9 cellular contexts compared by ENCODE assay signal in the genomic region with DNA sequence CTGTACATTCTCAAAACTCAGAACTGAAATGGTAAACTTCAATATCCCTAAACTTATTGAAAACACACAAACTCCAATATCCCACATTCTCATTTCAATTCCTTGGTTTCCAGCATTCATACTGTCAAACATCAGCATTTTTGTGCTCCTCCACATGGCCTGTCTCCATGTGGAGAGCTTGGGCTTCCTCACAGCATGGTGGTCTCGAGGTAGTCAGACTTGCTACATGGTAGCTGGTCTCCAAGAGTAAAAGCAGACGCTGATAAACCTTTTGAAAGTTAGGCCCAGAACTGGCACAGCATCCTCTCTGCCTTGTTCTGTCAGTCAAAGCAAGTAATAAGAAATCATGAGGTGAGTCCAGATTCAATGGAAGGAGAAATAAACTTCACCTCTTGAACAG.
DNase-seq lines count a peak whose midpoint lies in the region; TF ChIP-seq lines count a peak whose summit lies in the region.
"Had no signal": no experiment of that assay in that cellular context is flagged by ENCODE, and none has a peak within 500 bp of the region (broad histone marks: within the 10 kb centered on the region; RNA-seq: fewer than 3 reads in every experiment).

No MANE protein-coding gene starts in this region.

- H3K79me2 ChIP-seq in H9 (ENCODE audit: insufficient read depth, low read length) = no peaks in the 10 kb centered on the region

- TF ChIP-seq POLR2A in esophagus squamous epithelium (IDR thresholded peaks at IDR 0.05) (no peak), spleen (IDR thresholded peaks at IDR 0.05) (no peak)

- no peaks in the 10 kb centered on the region for H3K27me3 Mint-ChIP-seq in activated CD4-positive, alpha-beta memory T cell treated with anti-CD3 and anti-CD28 coated beads, Interleukin-2, amount 10 ng/mL, durations not matched to agents 7 days and 5 days
- peaks cover 2% of the 10 kb centered on the region; the same call in 1 of the 2 replicates for H3K27me3 Mint-ChIP-seq in H9 (ENCODE audit: low read depth)

- no peak overlapping the region for H3T11ph ChIP-seq in H9 (ENCODE audit: low read length)

- H4K8ac ChIP-seq in H9 (replicated peaks; ENCODE audit: insufficient read length, low read depth, low read length) = no peak overlapping the region

- CTCF ChIA-PET in activated CD4-positive, alpha-beta memory T cell treated with anti-CD3 and anti-CD28 coated beads, Interleukin-2, amount 10 ng/mL, durations not matched to agents 7 days and 5 days (lab: Charles Lee) = interaction anchor here (0.6 to 4.2 kb wide), 7 partner anchors 16 to 194 kb away, joined by 3 to 31 read pairs (median 5); a partner anchor contains a TSS

- DNase-seq in activated CD4-positive, alpha-beta memory T cell treated with anti-CD3 and anti-CD28 coated beads, Interleukin-2, amount 10 ng/mL, durations not matched to agents 7 days and 5 days = no peak
- DNase-seq in esophagus squamous epithelium (lab: John Stamatoyannopoulos, UW) (no peak), spleen (no peak), NCI-H1417 treated with DMSO at 0.1 percent for 48 hours (lab: John Stamatoyannopoulos, UW) (no peak), mesenteric fat pad (ENCODE audit: low spot score) (no peak), H9 (no peak)
- DNase-seq: MM.1S had no signal

- H2BK12ac ChIP-seq in H9 (ENCODE audit: insufficient read length, low read depth, low read length) = no peak overlapping the region

- no peak overlapping the region for H3K23ac ChIP-seq in H9 (ENCODE audit: insufficient read length, low read depth, low read length)

- H3K4me1 ChIP-seq in HUES6 (ENCODE audit: control insufficient read depth, insufficient read depth, low read length) (peaks cover 6% of the 10 kb centered on the region; the same call in 1 of the 2 replicates), esophagus squamous epithelium (peaks cover 20 to 65% (median 23%) of the 10 kb centered on the region in 3 donors), spleen (peaks cover 30 to 69% (median 59%) of the 10 kb centered on the region in 6 donors), H9 (ENCODE audit: insufficient read depth, low read length) (peaks cover 8% of the 10 kb centered on the region)

- H3K36me3 Mint-ChIP-seq in activated CD4-positive, alpha-beta memory T cell treated with anti-CD3 and anti-CD28 coated beads, Interleukin-2, amount 10 ng/mL, durations not matched to agents 7 days and 5 days (ENCODE audit: low read depth) = peaks cover 20% of the 10 kb centered on the region
- H3K36me3 Mint-ChIP-seq in H9 (ENCODE audit: insufficient read depth in 1 of 3, low read depth in 3 of 3) = peaks cover 0 to 3% (median 0%) of the 10 kb centered on the region in 3 experiments; a peak in 1 of 7 replicates
- H3K36me3 Mint-ChIP-seq: brain had no signal

- H3K4me2 ChIP-seq in H9 (ENCODE audit: insufficient read depth, insufficient read length, low read length) = no peak overlapping the region

- TF ChIP-seq CTCF in esophagus squamous epithelium (IDR thresholded peaks at IDR 0.05) (no peak), spleen (IDR thresholded peaks at IDR 0.05 in 8 of 11, conservative IDR thresholded peaks at IDR 0.05 in 3 of 11) (no peak), H9 (conservative IDR thresholded peaks at IDR 0.05) (no peak)

- peak overlapping the region; percentile 92 for H3K27ac Mint-ChIP-seq in activated CD4-positive, alpha-beta memory T cell treated with anti-CD3 and anti-CD28 coated beads, Interleukin-2, amount 10 ng/mL, durations not matched to agents 7 days and 5 days
- no peak overlapping the region for H3K27ac Mint-ChIP-seq in H9

- H2BK120ac ChIP-seq in H9 (ENCODE audit: low read depth, low read length, poor library complexity, severe bottlenecking) = no peak overlapping the region

- WGBS in esophagus squamous epithelium, 2 donors = 93 to 100% methylated on average over 2 of the region's 2 CpGs
- 96 to 100% (median 97%) methylated on average over 2 of the region's 2 CpGs for WGBS in spleen, 5 donors
- WGBS in H9 (ENCODE audit: extremely low coverage, insufficient read length, low lambda C conversion rate) = no CpG with 5 or more reads among the region's 2 CpGs

- no peaks in the 10 kb centered on the region for H4K20me1 ChIP-seq in H9 (ENCODE audit: control insufficient read depth, insufficient read depth, insufficient read length)

- no peak overlapping the region for H2BK20ac ChIP-seq in H9 (ENCODE audit: low read depth, low read length, poor library complexity, severe bottlenecking)

- H3K9me3 ChIP-seq in HUES6 (ENCODE audit: control insufficient read depth, insufficient read depth, low read depth, low read length) (peaks cover 9% of the 10 kb centered on the region; the same call in 1 of the 2 replicates), esophagus squamous epithelium (no peaks in the 10 kb centered on the region), spleen (no peaks in the 10 kb centered on the region), H9 (ENCODE audit: control insufficient read depth, low read depth, low read length) (no peaks in the 10 kb centered on the region)

- H3K4me3 Mint-ChIP-seq in activated CD4-positive, alpha-beta memory T cell treated with anti-CD3 and anti-CD28 coated beads, Interleukin-2, amount 10 ng/mL, durations not matched to agents 7 days and 5 days = no peak overlapping the region
- no peak overlapping the region for H3K4me3 Mint-ChIP-seq in H9
- H3K4me3 Mint-ChIP-seq: brain had no signal

- H2BK5ac ChIP-seq in H9 (ENCODE audit: insufficient read length, low read length) = no peak overlapping the region

- H3K79me1 ChIP-seq in H9 (ENCODE audit: insufficient read depth, low read depth, low read length, poor library complexity, severe bottlenecking) = no peaks in the 10 kb centered on the region

- no peak overlapping the region for H3K14ac ChIP-seq in H9 (ENCODE audit: insufficient read depth, low read length)

- peak overlapping the region; percentile 39; the same call in 1 of the 2 replicates for H3K27ac ChIP-seq in HUES6 (ENCODE audit: low read depth, low read length)
- peak overlapping the region in 3 of 4 donors; percentile 71 to 85 (median 73) for H3K27ac ChIP-seq in esophagus squamous epithelium
- peak overlapping the region; percentile 77 to 94 (median 87) for H3K27ac ChIP-seq in spleen
- no peak overlapping the region for H3K27ac ChIP-seq in H9 (ENCODE audit: insufficient read length, low read depth, low read length)

- H2AFZ ChIP-seq in H9 (ENCODE audit: low read length) = no peak overlapping the region

- H3K4me3 ChIP-seq in HUES6 (ENCODE audit: low read depth, low read length) (no peak overlapping the region), esophagus squamous epithelium (no peak overlapping the region), spleen (no peak overlapping the region)

- H3K9me3 Mint-ChIP-seq in activated CD4-positive, alpha-beta memory T cell treated with anti-CD3 and anti-CD28 coated beads, Interleukin-2, amount 10 ng/mL, durations not matched to agents 7 days and 5 days = no peaks in the 10 kb centered on the region
- peaks cover 0 to 3% of the 10 kb centered on the region in 2 experiments; a peak in 3 of 5 replicates for H3K9me3 Mint-ChIP-seq in H9

- H3K27me3 ChIP-seq in HUES6 (ENCODE audit: control insufficient read depth, insufficient read depth, low read length) (no peaks in the 10 kb centered on the region), esophagus squamous epithelium (no peaks in the 10 kb centered on the region), spleen (replicated peaks in 1 of 7) (no peaks in the 10 kb centered on the region), H9 (ENCODE audit: insufficient read depth, low read length) (peaks cover 2% of the 10 kb centered on the region; the same call in 1 of the 2 replicates)

- no peak overlapping the region for H3K18ac ChIP-seq in H9 (ENCODE audit: insufficient read length, low read depth, low read length)

- no peak overlapping the region for H4K91ac ChIP-seq in H9 (ENCODE audit: insufficient read length, low read depth, low read length)

- intact Hi-C loops in esophagus squamous epithelium (cut with DNase I) = no loop called here
- intact Hi-C loops in spleen (cut with DNase I; ENCODE audit: low total_unique reads) = loop anchor here (10.0 kb wide), 1 partner anchor 49 kb away; no protein-coding TSS in a partner anchor

- no peak overlapping the region for H2AK5ac ChIP-seq in H9 (ENCODE audit: insufficient read length, low read length)

- H3K56ac ChIP-seq in H9 (ENCODE audit: insufficient read length, low read depth, low read length) = no peak overlapping the region

- H3K23me2 ChIP-seq in H9 (ENCODE audit: insufficient read length, low read depth, low read length, poor library complexity, severe bottlenecking) = no peaks in the 10 kb centered on the region

- H4K5ac ChIP-seq in H9 (ENCODE audit: insufficient read length, low read depth, low read length) = no peak overlapping the region

- H3K4me1 Mint-ChIP-seq in activated CD4-positive, alpha-beta memory T cell treated with anti-CD3 and anti-CD28 coated beads, Interleukin-2, amount 10 ng/mL, durations not matched to agents 7 days and 5 days = peaks cover 64% of the 10 kb centered on the region
- H3K4me1 Mint-ChIP-seq in H9 = peaks cover 5 to 13% of the 10 kb centered on the region in 2 experiments
- H3K4me1 Mint-ChIP-seq: brain had no signal

- H3K36me3 ChIP-seq in HUES6 (ENCODE audit: control insufficient read depth, insufficient read depth, low read length) (no peaks in the 10 kb centered on the region), esophagus squamous epithelium (no peaks in the 10 kb centered on the region), spleen (peaks cover 0 to 2% (median 0%) of the 10 kb centered on the region in 6 donors)

- H3K9ac ChIP-seq in HUES6 (ENCODE audit: low read length) (no peak overlapping the region), H9 (ENCODE audit: extremely low read depth, insufficient read length, low read length) (no peak overlapping the region)

- no peak overlapping the region for H2BK15ac ChIP-seq in H9 (ENCODE audit: low read depth, low read length)

- H3K4ac ChIP-seq in H9 (ENCODE audit: low read depth, low read length) = no peak overlapping the region

- POLR2A ChIA-PET in activated CD4-positive, alpha-beta memory T cell treated with anti-CD3 and anti-CD28 coated beads, Interleukin-2, amount 10 ng/mL, durations not matched to agents 7 days and 5 days (lab: Charles Lee) = interaction anchor here (0.7 to 5.9 kb wide), 14 partner anchors 15 to 412 kb away, joined by 3 to 194 read pairs (median 11); a partner anchor contains a TSS
